35 cellular contexts compared by ENCODE assay signal in genomic region chr12:19284658-19285057, GRCh38.
DNase-seq lines count a peak whose midpoint lies in the region; ATAC-seq, FAIRE-seq and TF ChIP-seq lines count a peak whose summit lies in the region.
"Had no signal": no experiment of that assay in that cellular context is flagged by ENCODE, and none has a peak within 500 bp of the region (broad histone marks: within the 10 kb centered on the region; RNA-seq: fewer than 3 reads in every experiment).

No MANE protein-coding gene starts in this region.

- in situ Hi-C loops in HepG2 (cut with HindIII; ENCODE audit: extremely low pct_ligation_motif_present, low pct_unique_long_range_greater_than_20kb), result loop anchor here (25.0 kb wide), 1 partner anchor 847 kb away; no protein-coding TSS in a partner anchor

- H3K27ac Mint-ChIP-seq in GM23338, result no peak overlapping the region
- H3K27ac Mint-ChIP-seq: B cell; CD4-positive, alpha-beta memory T cell; CD4-positive, alpha-beta T cell; CD4-positive, CD25-positive, alpha-beta regulatory T cell had no signal

- H3K4me2 ChIP-seq in HepG2 (ENCODE audit: low read depth, low read length), result no peak overlapping the region
- H3K4me2 ChIP-seq in GM23338, result no peak overlapping the region
- H3K4me2 ChIP-seq: A549; BLaER1; BLaER1 treated with 17β-estradiol and CSF1 and Interleukin-3, amounts not matched to agents 10 nM and 100 nM had no signal

- H3K27ac ChIP-seq in right lobe of liver (no peak overlapping the region), HepG2 (ENCODE audit: extremely low read length, insufficient read depth, low read length) (no peak overlapping the region), GM23338 (ENCODE audit: low read depth) (peak overlapping the region; percentile 11; the same call in 1 of the 2 replicates)
- H3K27ac ChIP-seq: 22Rv1; A549; BLaER1; BLaER1 treated with 17β-estradiol and CSF1 and Interleukin-3, amounts not matched to agents 10 nM and 100 nM; C4-2B had no signal

- H3K4me3 ChIP-seq in right lobe of liver (no peak overlapping the region), HepG2 (replicated peaks in 1 of 3; ENCODE audit: insufficient read depth in 1 of 3, low read depth in 2 of 3, low read length in 3 of 3) (no peak overlapping the region), GM23338 (no peak overlapping the region)
- H3K4me3 ChIP-seq: A549; BLaER1; BLaER1 treated with 17β-estradiol and CSF1 and Interleukin-3, amounts not matched to agents 10 nM and 100 nM had no signal

- peaks cover 0 to 10% (median 2%) of the 10 kb centered on the region in 4 donors for H3K36me3 ChIP-seq in right lobe of liver
- peaks cover 0 to 4% of the 10 kb centered on the region in 2 experiments; a peak in 1 of 5 replicates for H3K36me3 ChIP-seq in HepG2 (replicated peaks in 1 of 2; ENCODE audit: control insufficient read depth in 1 of 2, insufficient read depth in 2 of 2, low read length in 2 of 2)
- H3K36me3 ChIP-seq in GM23338 (ENCODE audit: insufficient read depth), result peaks cover 10% of the 10 kb centered on the region; the same call in 1 of the 2 replicates
- H3K36me3 ChIP-seq: BE2C had no signal

- no peaks in the 10 kb centered on the region for H3K9me3 Mint-ChIP-seq in GM23338
- H3K9me3 Mint-ChIP-seq in activated T-cell treated with anti-CD3 and anti-CD28 coated beads, Interleukin-2, amount 50 U/mL, for 4 hours, result no peaks in the 10 kb centered on the region
- H3K9me3 Mint-ChIP-seq: CD14-positive monocyte; CD4-positive, alpha-beta memory T cell; CD4-positive, alpha-beta T cell; CD8-positive, alpha-beta memory T cell; CD8-positive, alpha-beta T cell had no signal

- TF ChIP-seq RAD21 in HepG2 (CRISPR knock-in tag; IDR thresholded peaks at IDR 0.05), result no peak

- H3K4me1 Mint-ChIP-seq in GM23338, result peaks cover 14% of the 10 kb centered on the region
- no peaks in the 10 kb centered on the region for H3K4me1 Mint-ChIP-seq in activated T-cell treated with anti-CD3 and anti-CD28 coated beads, Interleukin-2, amount 50 U/mL, for 4 hours (ENCODE audit: low read depth)
- H3K4me1 Mint-ChIP-seq: B cell; CD14-positive monocyte; CD4-positive, alpha-beta memory T cell; CD4-positive, CD25-positive, alpha-beta regulatory T cell had no signal

- TF ChIP-seq POLR2A in right lobe of liver (IDR thresholded peaks at IDR 0.05) (no peak), HepG2 (IDR thresholded peaks at IDR 0.05; ENCODE audit: insufficient read depth in 1 of 2, low read depth in 2 of 2, low read length in 2 of 2) (no peak)

- POLR2A ChIA-PET in HepG2 (lab: Yijun Ruan, JAX), result no interaction called here

- DNase-seq in right lobe of liver, result no peak
- no peak for DNase-seq in HepG2 (ENCODE audit: low spot score)
- DNase-seq in GM23338 (ENCODE audit: low spot score), result no peak
- no peak for DNase-seq in left lobe of liver (ENCODE audit: low spot score)
- DNase-seq in NCI-H146 (lab: John Stamatoyannopoulos, UW), result no peak
- DNase-seq in activated T-cell treated with anti-CD3 and anti-CD28 coated beads, Interleukin-2, amount 50 U/mL, for 4 hours, result no peak
- DNase-seq: 8988T; ACHN; AML-193; BE2C; C1 segment of cervical spinal cord; Caco-2; Calu3; CD4-positive, alpha-beta memory T cell; CD4-positive, alpha-beta T cell; CD4-positive, CD25-positive, alpha-beta regulatory T cell; CD8-positive, alpha-beta memory T cell; CD8-positive, alpha-beta T cell; COR-L47; DMS 273 treated with DMSO at 0.1 percent for 48 hours; DMS153; DMS53; DMS79; DMS79 treated with DMSO at 0.1 percent for 48 hours; DND-41; EL had no signal

- CTCF ChIA-PET in HepG2 (lab: Yijun Ruan, JAX; ENCODE audit: low intra/inter-chr PET ratio, low total read pairs), result no interaction called here

- H3K79me2 ChIP-seq in HepG2 (ENCODE audit: insufficient read depth, low read length) (no peaks in the 10 kb centered on the region), GM23338 (replicated peaks; ENCODE audit: insufficient read depth) (peaks cover 10% of the 10 kb centered on the region)

- WGBS in right lobe of liver (ENCODE audit: insufficient coverage, low coverage, low lambda C conversion rate, missing lambda C conversion rate), result 77% methylated on average over 2 of the region's 2 CpGs
- 92% methylated on average over 2 of the region's 2 CpGs for whole genome bisulfite sequencing in HepG2 (ENCODE audit: low lambda C conversion rate)

- H3K4me3 Mint-ChIP-seq in GM23338, result no peak overlapping the region
- H3K4me3 Mint-ChIP-seq in activated T-cell treated with anti-CD3 and anti-CD28 coated beads, Interleukin-2, amount 50 U/mL, for 4 hours, result no peak overlapping the region
- H3K4me3 Mint-ChIP-seq: B cell; CD14-positive monocyte; CD4-positive, alpha-beta T cell; CD4-positive, CD25-positive, alpha-beta regulatory T cell; CD8-positive, alpha-beta memory T cell; CD8-positive, alpha-beta T cell had no signal

- H2AFZ ChIP-seq in HepG2 (ENCODE audit: low read length) (no peak overlapping the region), GM23338 (no peak overlapping the region)

- intact Hi-C loops in right lobe of liver (cut with DNase I), result no loop called here
- intact Hi-C loops in HepG2 (cut with micrococcal nuclease; ENCODE audit: unreplicated experiment), result loop anchor here (5.0 kb wide), 1 partner anchor 97 kb away; no protein-coding TSS in a partner anchor

- H3K9ac ChIP-seq in HepG2 (ENCODE audit: insufficient read depth, low read depth, low read length), result no peak overlapping the region
- H3K9ac ChIP-seq: BLaER1; BLaER1 treated with 17β-estradiol and CSF1 and Interleukin-3, amounts not matched to agents 10 nM and 100 nM had no signal

- H3K4me1 ChIP-seq in right lobe of liver (peaks cover 0 to 9% (median 4%) of the 10 kb centered on the region in 4 donors), HepG2 (ENCODE audit: insufficient read depth, low read length) (peaks cover 7% of the 10 kb centered on the region), GM23338 (ENCODE audit: insufficient read depth) (peaks cover 3% of the 10 kb centered on the region; the same call in 1 of the 2 replicates)
- H3K4me1 ChIP-seq: A549; BE2C; BLaER1; BLaER1 treated with 17β-estradiol and CSF1 and Interleukin-3, amounts not matched to agents 10 nM and 100 nM had no signal

- H3F3A ChIP-seq in GM23338 (replicated peaks; ENCODE audit: low read depth), result peaks cover 7% of the 10 kb centered on the region

- peaks cover 5% of the 10 kb centered on the region for H3K27me3 Mint-ChIP-seq in GM23338 (ENCODE audit: insufficient read depth, low read depth, poor library complexity)
- no peaks in the 10 kb centered on the region for H3K27me3 Mint-ChIP-seq in activated T-cell treated with anti-CD3 and anti-CD28 coated beads, Interleukin-2, amount 50 U/mL, for 4 hours (ENCODE audit: low read depth)
- H3K27me3 Mint-ChIP-seq: B cell; CD4-positive, alpha-beta memory T cell; CD4-positive, alpha-beta T cell; CD4-positive, CD25-positive, alpha-beta regulatory T cell; CD8-positive, alpha-beta memory T cell had no signal

- TF ChIP-seq CTCF in right lobe of liver (IDR thresholded peaks at IDR 0.05) (no peak), HepG2 (CRISPR knock-in tag; IDR thresholded peaks at IDR 0.05) (no peak), GM23338 (conservative IDR thresholded peaks at IDR 0.05; ENCODE audit: low read depth in 2 of 2) (no peak)

- H3K9me2 ChIP-seq in GM23338 (ENCODE audit: insufficient read depth), result no peaks in the 10 kb centered on the region

- BruUV-seq in HepG2 (replicated peaks; lab: Mats Ljungman, UMichigan), result no TSS peak

- peaks cover 53% of the 10 kb centered on the region for H3K36me3 Mint-ChIP-seq in GM23338 (ENCODE audit: low read depth)
- no peaks in the 10 kb centered on the region for H3K36me3 Mint-ChIP-seq in activated T-cell treated with anti-CD3 and anti-CD28 coated beads, Interleukin-2, amount 50 U/mL, for 4 hours (ENCODE audit: insufficient read depth)
- H3K36me3 Mint-ChIP-seq: CD4-positive, CD25-positive, alpha-beta regulatory T cell; CD8-positive, alpha-beta T cell had no signal

- TF ChIP-seq EP300 in HepG2 (IDR thresholded peaks at IDR 0.05; ENCODE audit: low read depth in 2 of 2, low read length in 2 of 2) (no peak), HepG2 (CRISPR knock-in tag; IDR thresholded peaks at IDR 0.05; ENCODE audit: borderline replicate concordance) (no peak)

- ATAC-seq in right lobe of liver (peak in 3 of 4 donors; percentile 14 to 65 (median 35)), HepG2 (no peak), GM23338 (no peak), left lobe of liver (peak; percentile 51)
- no peak for ATAC-seq in activated T-cell treated with anti-CD3 and anti-CD28 coated beads, Interleukin-2, amount 50 U/mL, for 4 hours
- ATAC-seq: A549; CD8-positive, alpha-beta T cell had no signal

- H4K20me1 ChIP-seq in HepG2 (ENCODE audit: insufficient read depth, low read length) (no peaks in the 10 kb centered on the region), GM23338 (replicated peaks; ENCODE audit: insufficient read depth) (no peaks in the 10 kb centered on the region)
- H4K20me1 ChIP-seq: BLaER1; BLaER1 treated with 17β-estradiol and CSF1 and Interleukin-3, amounts not matched to agents 10 nM and 100 nM had no signal

- no peak for FAIRE-seq in HepG2 (lab: Jason Lieb, UNC)
- FAIRE-seq: A204.1, D721Med had no signal

- H3K27me3 ChIP-seq in right lobe of liver, result no peaks in the 10 kb centered on the region
- H3K27me3 ChIP-seq in HepG2 (ENCODE audit: control insufficient read depth in 1 of 2, insufficient read depth in 2 of 2, low read length in 2 of 2), result no peaks in the 10 kb centered on the region
- no peaks in the 10 kb centered on the region for H3K27me3 ChIP-seq in GM23338 (ENCODE audit: insufficient read depth)
- H3K27me3 ChIP-seq: BE2C; BLaER1; BLaER1 treated with 17β-estradiol and CSF1 and Interleukin-3, amounts not matched to agents 10 nM and 100 nM had no signal

- H3K9me3 ChIP-seq in right lobe of liver (no peaks in the 10 kb centered on the region), HepG2 (ENCODE audit: low read length) (no peaks in the 10 kb centered on the region)
- H3K9me3 ChIP-seq: A549; BE2C; BLaER1; BLaER1 treated with 17β-estradiol and CSF1 and Interleukin-3, amounts not matched to agents 10 nM and 100 nM; Caco-2 had no signal

TF ChIP-seq in HepG2, 621 proteins besides CTCF, POLR2A, EP300 and RAD21 (continues in another document):
- TF ChIP-seq SPEN (CRISPR knock-in tag; IDR thresholded peaks at IDR 0.05; ENCODE audit: low read depth), result no peak
- TF ChIP-seq ZNF260 (CRISPR knock-in tag; IDR thresholded peaks at IDR 0.05; ENCODE audit: borderline replicate concordance, low read depth), result no peak
- no peak for TF ChIP-seq SIN3A (IDR thresholded peaks at IDR 0.05; ENCODE audit: borderline replicate concordance, low read depth, low read length)
- TF ChIP-seq ZKSCAN8 (CRISPR knock-in tag; IDR thresholded peaks at IDR 0.05; ENCODE audit: borderline replicate concordance), result no peak
- no peak for TF ChIP-seq ZSCAN25 (CRISPR knock-in tag; IDR thresholded peaks at IDR 0.05)

TF ChIP-seq in GM23338, 12 proteins besides CTCF, POLR2A, EP300 and RAD21 (continues in another document):
- TF ChIP-seq ZNF114 (CRISPR knock-in tag; IDR thresholded peaks at IDR 0.05) (no peak), STAT1 (IDR thresholded peaks at IDR 0.05; ENCODE audit: unreplicated experiment) (no peak), NANOG (IDR thresholded peaks at IDR 0.05; ENCODE audit: borderline replicate concordance) (no peak)

Comparison
In these comparisons a context has a peak if more than half of its experiments do, and no peak if none do; other contexts are left out.
1. ATAC-seq: peak in right lobe of liver (3 of 4) and left lobe of liver (single experiment); none in HepG2 (single experiment), GM23338 (single experiment) and activated T-cell treated with anti-CD3 and anti-CD28 coated beads, Interleukin-2, amount 50 U/mL, for 4 hours (0 of 2).